In genomic region chr12:38892090-38892786, GRCh38 we compare ENCODE assay signal across 1 cellular context.
TF ChIP-seq lines count a peak whose summit lies in the region.

No MANE protein-coding gene starts in this region.

TF ChIP-seq in HepG2, 621 proteins besides CTCF, POLR2A, EP300 and RAD21 (continued from another document and continues in another):
- TF ChIP-seq ZC3H13 (CRISPR knock-in tag; IDR thresholded peaks at IDR 0.05) (no peak), SMARCC2 (IDR thresholded peaks at IDR 0.05) (peak; percentile 46; the same call in 1 of the 2 replicates), TSC22D2 (CRISPR knock-in tag; IDR thresholded peaks at IDR 0.05; ENCODE audit: borderline replicate concordance) (no peak), WIZ (CRISPR knock-in tag; IDR thresholded peaks at IDR 0.05) (no peak), ATF6 (CRISPR knock-in tag; conservative IDR thresholded peaks at IDR 0.05) (no peak), MAFG (CRISPR knock-in tag; IDR thresholded peaks at IDR 0.05) (no peak), ZNF644 (CRISPR knock-in tag; IDR thresholded peaks at IDR 0.05; ENCODE audit: low read depth) (peak; percentile 90), IRF1 (CRISPR knock-in tag; IDR thresholded peaks at IDR 0.05; ENCODE audit: low read depth) (no peak), CBFB (CRISPR knock-in tag; IDR thresholded peaks at IDR 0.05) (no peak), SIN3A (IDR thresholded peaks at IDR 0.05; ENCODE audit: borderline replicate concordance, low read depth, low read length) (no peak), BCL3 (CRISPR knock-in tag; IDR thresholded peaks at IDR 0.05) (no peak), KDM3A (CRISPR knock-in tag; IDR thresholded peaks at IDR 0.05; ENCODE audit: low read depth) (no peak), LCORL (IDR thresholded peaks at IDR 0.05) (no peak), LCORL (CRISPR knock-in tag; IDR thresholded peaks at IDR 0.05) (no peak), RBFOX2 (IDR thresholded peaks at IDR 0.05; ENCODE audit: low read depth, low read length) (no peak), KAT8 (CRISPR knock-in tag; IDR thresholded peaks at IDR 0.05) (peak; percentile 74; the same call in 1 of the 2 replicates), STAG1 (CRISPR knock-in tag; IDR thresholded peaks at IDR 0.05) (no peak), XBP1 (CRISPR knock-in tag; IDR thresholded peaks at IDR 0.05) (no peak), ZNF839 (CRISPR knock-in tag; IDR thresholded peaks at IDR 0.05; ENCODE audit: borderline replicate concordance) (no peak), ZNF350 (CRISPR knock-in tag; IDR thresholded peaks at IDR 0.05; ENCODE audit: borderline replicate concordance, low read depth) (no peak), SOX5 (CRISPR knock-in tag; IDR thresholded peaks at IDR 0.05; ENCODE audit: borderline replicate concordance) (peak; percentile 88; the same call in 1 of the 2 replicates), PCBP1 (IDR thresholded peaks at IDR 0.05; ENCODE audit: borderline replicate concordance, low read depth, low read length) (no peak), TEF (CRISPR knock-in tag; IDR thresholded peaks at IDR 0.05) (no peak), HBP1 (CRISPR knock-in tag; IDR thresholded peaks at IDR 0.05; ENCODE audit: low read depth) (no peak), ZNF781 (CRISPR knock-in tag; IDR thresholded peaks at IDR 0.05; ENCODE audit: borderline replicate concordance, not compliant biosample characterization) (no peak), ZNF20 (CRISPR knock-in tag; IDR thresholded peaks at IDR 0.05) (no peak), MTF1 (CRISPR knock-in tag; IDR thresholded peaks at IDR 0.05) (no peak), YY1 (IDR thresholded peaks at IDR 0.05; ENCODE audit: insufficient read depth, insufficient replicate concordance, low read depth, low read length) (no peak), ZNF10 (CRISPR knock-in tag; IDR thresholded peaks at IDR 0.05; ENCODE audit: borderline replicate concordance, low read depth) (no peak), SOX6 (IDR thresholded peaks at IDR 0.05) (no peak), SOX6 (CRISPR knock-in tag; IDR thresholded peaks at IDR 0.05) (peak; percentile 93), SCMH1 (CRISPR knock-in tag; IDR thresholded peaks at IDR 0.05; ENCODE audit: borderline replicate concordance) (no peak), ATM (IDR thresholded peaks at IDR 0.05; ENCODE audit: borderline replicate concordance) (no peak), HINFP (CRISPR knock-in tag; IDR thresholded peaks at IDR 0.05; ENCODE audit: low read depth) (no peak), ZBTB37 (CRISPR knock-in tag; IDR thresholded peaks at IDR 0.05) (no peak), ZBTB26 (CRISPR knock-in tag; IDR thresholded peaks at IDR 0.05; ENCODE audit: borderline replicate concordance) (no peak), SMC3 (IDR thresholded peaks at IDR 0.05; ENCODE audit: low read length) (peak; percentile 35; the same call in 1 of the 2 replicates), SYNCRIP (IDR thresholded peaks at IDR 0.05; ENCODE audit: insufficient read depth, low read depth, low read length) (no peak), CAMTA2 (CRISPR knock-in tag; IDR thresholded peaks at IDR 0.05; ENCODE audit: borderline replicate concordance) (no peak), ZFP90 (CRISPR knock-in tag; IDR thresholded peaks at IDR 0.05; ENCODE audit: borderline replicate concordance) (no peak), ARID5B (CRISPR knock-in tag; IDR thresholded peaks at IDR 0.05) (peak; percentile 97), GABPA (IDR thresholded peaks at IDR 0.05; ENCODE audit: low read depth, low read length) (no peak), GABPA (CRISPR knock-in tag; IDR thresholded peaks at IDR 0.05; ENCODE audit: low read depth) (peak; percentile 37; the same call in 1 of the 2 replicates), ZNF292 (CRISPR knock-in tag; IDR thresholded peaks at IDR 0.05; ENCODE audit: borderline replicate concordance, low read depth) (no peak), IKZF5 (CRISPR knock-in tag; IDR thresholded peaks at IDR 0.05) (peak; percentile 57; the same call in 1 of the 2 replicates), ZNF543 (CRISPR knock-in tag; IDR thresholded peaks at IDR 0.05) (no peak), FUBP1 (CRISPR knock-in tag; IDR thresholded peaks at IDR 0.05; ENCODE audit: borderline replicate concordance) (no peak), ZNF557 (CRISPR knock-in tag; IDR thresholded peaks at IDR 0.05) (no peak), ZNF530 (CRISPR knock-in tag; IDR thresholded peaks at IDR 0.05; ENCODE audit: low read depth) (no peak), TBL1XR1 (IDR thresholded peaks at IDR 0.05; ENCODE audit: borderline replicate concordance, low read length, partially characterized antibody) (no peak), MED13 (CRISPR knock-in tag; IDR thresholded peaks at IDR 0.05) (no peak), ZNF891 (CRISPR knock-in tag; IDR thresholded peaks at IDR 0.05) (no peak), EED (CRISPR knock-in tag; IDR thresholded peaks at IDR 0.05) (no peak)
